ENCODE assay signal across 32 cellular contexts in genomic region chr5:1919750-1920149, GRCh38. TPM values are rescaled to one million over a fixed set of nuclear protein-coding genes. Genes with fewer than 3 reads are reported as not detected.
"Had no signal": no experiment of that assay in that cellular context is flagged by ENCODE, and none has a peak within 500 bp of the region (broad histone marks: within the 10 kb centered on the region; RNA-seq: fewer than 3 reads in every experiment).

No MANE protein-coding gene starts in this region.

- H3K4me3 ChIP-seq: left ventricle myocardium inferior, lung, neural progenitor cell, ovary, right atrium auricular region, right lobe of liver, smooth muscle cell, tibial nerve, uterus had no signal

- H3K9me3 Mint-ChIP-seq: memory B cell, natural killer cell, nephron progenitor cell, type B pancreatic cell had no signal

- H3K9ac ChIP-seq: neural progenitor cell had no signal

- H3K27me3 ChIP-seq: neural progenitor cell, neutrophil, ovary, right atrium auricular region, right lobe of liver, uterus had no signal

- H3K27ac ChIP-seq: left ventricle myocardium inferior, neural progenitor cell, neutrophil, ovary, right atrium auricular region, right lobe of liver, tibial nerve, uterus had no signal

- H2AFZ ChIP-seq: neural progenitor cell had no signal

- H3K9me3 ChIP-seq: neutrophil, ovary, right atrium auricular region, right lobe of liver, uterus had no signal

- H3K36me3 Mint-ChIP-seq: immature natural killer cell; memory B cell; naive B cell; natural killer cell; neural progenitor cell; stimulated activated memory B cell treated with anti-CD40 and anti-IgM and Interleukin-4, amounts not matched to agents 10 μg/mL and 1 μg/mL and 100 μg/mL, for 72 hours; type B pancreatic cell had no signal

- H3K27ac Mint-ChIP-seq: immature natural killer cell; memory B cell; natural killer cell; nephron progenitor cell; neural progenitor cell; progenitor cell of endocrine pancreas; stimulated activated memory B cell treated with anti-CD40 and anti-IgM and Interleukin-4, amounts not matched to agents 10 μg/mL and 1 μg/mL and 100 μg/mL, for 72 hours; stimulated activated naive CD8-positive, alpha-beta T cell treated with anti-CD3 and anti-CD28 coated beads, Interleukin-15, amount 100 ng/mL, for 72 hours; type B pancreatic cell had no signal

- H3K4me3 Mint-ChIP-seq: immature natural killer cell; memory B cell; naive B cell; natural killer cell; nephron progenitor cell; neural progenitor cell; stimulated activated memory B cell treated with anti-CD40 and anti-IgM and Interleukin-4, amounts not matched to agents 10 μg/mL and 1 μg/mL and 100 μg/mL, for 72 hours; stimulated activated naive CD8-positive, alpha-beta T cell treated with anti-CD3 and anti-CD28 coated beads, Interleukin-15, amount 100 ng/mL, for 72 hours; type B pancreatic cell had no signal

- H3K4me1 Mint-ChIP-seq: immature natural killer cell; naive B cell; natural killer cell; neural progenitor cell; stimulated activated memory B cell treated with anti-CD40 and anti-IgM and Interleukin-4, amounts not matched to agents 10 μg/mL and 1 μg/mL and 100 μg/mL, for 72 hours; stimulated activated naive CD8-positive, alpha-beta T cell treated with anti-CD3 and anti-CD28 coated beads, Interleukin-15, amount 100 ng/mL, for 72 hours had no signal

- H3K4me2 ChIP-seq: neural progenitor cell, smooth muscle cell had no signal

- H3K36me3 ChIP-seq: left ventricle myocardium inferior, neural progenitor cell, neutrophil, ovary, right atrium auricular region, right lobe of liver, tibial nerve, uterus had no signal

- DNase-seq: hypothalamus; immature natural killer cell; left ventricle myocardium inferior; naive B cell; natural killer cell; nephron progenitor cell; occipital lobe; ovary; right lobe of liver; stimulated activated CD4-positive, alpha-beta T cell treated with anti-CD3 and anti-CD28 coated beads, Interleukin-1b, Interleukin-23, amount 100 ng/mL, for 48 hours; stimulated activated CD4-positive, alpha-beta T cell treated with anti-CD3 and anti-CD28 coated beads, Interleukin-2, amount 100 ng/mL, for 48 hours; stimulated activated CD4-positive, alpha-beta T cell treated with anti-CD3 and anti-CD28 coated beads, Interleukin-4, amount 100 ng/mL, for 4 hours; stimulated activated CD8-positive, alpha-beta memory T cell treated with anti-CD3 and anti-CD28 coated beads, Interleukin-4, amount 100 ng/mL, for 48 hours; stimulated activated naive CD4-positive, alpha-beta T cell treated with Interleukin-2 at 50 U/mL for 16 hours; stimulated activated naive CD8-positive, alpha-beta T cell treated with anti-CD3 and anti-CD28 coated beads, Interleukin-15, amount 100 ng/mL, for 72 hours; substantia nigra; uterus had no signal

- ATAC-seq: natural killer cell; right lobe of liver; stimulated activated memory B cell treated with anti-CD40 and anti-IgM and Interleukin-4, amounts not matched to agents 10 μg/mL and 1 μg/mL and 100 μg/mL, for 72 hours; stimulated activated naive CD8-positive, alpha-beta T cell treated with anti-CD3 and anti-CD28 coated beads, Interleukin-15, amount 100 ng/mL, for 72 hours had no signal

- FAIRE-seq: islet of Langerhans had no signal

- H3K4me1 ChIP-seq: left ventricle myocardium inferior, neural progenitor cell, right atrium auricular region, right lobe of liver, tibial nerve, uterus had no signal

RNA-seq across cellular contexts. Expression of gene IRX4, which starts 37.0 kb away (rescaled TPM):
- total RNA-seq: lung, natural killer cell, occipital lobe, pulmonary artery endothelial cell, renal cortical epithelial cell, right atrium auricular region, right lobe of liver, temporal lobe, tibial nerve, ureter, uterus had no signal
- polyA plus RNA-seq: immature natural killer cell, ovary had no signal
